Comparison of ENCODE assay signal across 23 cellular contexts in genomic region chr15:54506977-54507524, GRCh38.
"Had no signal": no experiment of that assay in that cellular context is flagged by ENCODE, and none has a peak within 500 bp of the region (broad histone marks: within the 10 kb centered on the region; RNA-seq: fewer than 3 reads in every experiment).

No MANE protein-coding gene starts in this region.

- H3K27me3 ChIP-seq: colonic mucosa, heart left ventricle, spleen had no signal

- H3K4me1 Mint-ChIP-seq: memory B cell; naive B cell; nephron; stimulated activated naive B cell treated with anti-CD40 and anti-IgM and Interleukin-4, amounts not matched to agents 10 μg/mL and 1 μg/mL and 100 μg/mL, for 72 hours; stimulated activated naive CD8-positive, alpha-beta T cell treated with anti-CD3 and anti-CD28 coated beads, Interleukin-15, amount 100 ng/mL, for 72 hours had no signal

- H3K27me3 Mint-ChIP-seq: memory B cell; naive B cell; progenitor cell of endocrine pancreas; stimulated activated naive B cell treated with anti-CD40 and anti-IgM and Interleukin-4, amounts not matched to agents 10 μg/mL and 1 μg/mL and 100 μg/mL, for 72 hours had no signal

- H3K27ac Mint-ChIP-seq: memory B cell; naive B cell; nephron; progenitor cell of endocrine pancreas; stimulated activated naive B cell treated with anti-CD40 and anti-IgM and Interleukin-4, amounts not matched to agents 10 μg/mL and 1 μg/mL and 100 μg/mL, for 72 hours; stimulated activated naive CD8-positive, alpha-beta T cell treated with anti-CD3 and anti-CD28 coated beads, Interleukin-15, amount 100 ng/mL, for 72 hours had no signal

- H3K27ac ChIP-seq: colonic mucosa, heart left ventricle, pancreas, right lobe of liver, spleen, thoracic aorta had no signal

- H3K36me3 Mint-ChIP-seq: memory B cell; naive B cell; stimulated activated naive B cell treated with anti-CD40 and anti-IgM and Interleukin-4, amounts not matched to agents 10 μg/mL and 1 μg/mL and 100 μg/mL, for 72 hours had no signal

- ATAC-seq: heart left ventricle; pancreas; right lobe of liver; stimulated activated naive B cell treated with anti-CD40 and anti-IgM and Interleukin-4, amounts not matched to agents 10 μg/mL and 1 μg/mL and 100 μg/mL, for 72 hours; stimulated activated naive CD8-positive, alpha-beta T cell treated with anti-CD3 and anti-CD28 coated beads, Interleukin-15, amount 100 ng/mL, for 72 hours had no signal

- DNase-seq: colonic mucosa; dermis blood vessel endothelial cell; erythroblast; heart left ventricle; hippocampal formation; kidney glomerular epithelial cell; midbrain; naive B cell; occipital lobe; pancreas; retina; right lobe of liver; spleen; stimulated activated CD4-positive, alpha-beta T cell treated with anti-CD3 and anti-CD28 coated beads, Interleukin-15, amount 100 ng/mL, for 24 hours; stimulated activated CD4-positive, alpha-beta T cell treated with anti-CD3 and anti-CD28 coated beads, Interleukin-2, amount 100 ng/mL, for 24 hours; stimulated activated CD4-positive, alpha-beta T cell treated with anti-CD3 and anti-CD28 coated beads, Interleukin-4, amount 100 ng/mL, for 4 hours; stimulated activated naive B cell treated with anti-CD40 and anti-IgM and Interleukin-4, amounts not matched to agents 10 μg/mL and 1 μg/mL and 100 μg/mL, for 72 hours; stimulated activated naive CD8-positive, alpha-beta T cell treated with anti-CD3 and anti-CD28 coated beads, Interleukin-15, amount 100 ng/mL, for 72 hours; trophoblast cell had no signal

- H3K36me3 ChIP-seq: colonic mucosa, heart left ventricle, pancreas, right lobe of liver, spleen, thoracic aorta had no signal

- H3K9me3 ChIP-seq: colonic mucosa, heart left ventricle, pancreas, right lobe of liver, spleen, thoracic aorta had no signal

- H3K9me3 Mint-ChIP-seq: memory B cell; naive B cell; nephron; stimulated activated naive B cell treated with anti-CD40 and anti-IgM and Interleukin-4, amounts not matched to agents 10 μg/mL and 1 μg/mL and 100 μg/mL, for 72 hours; stimulated activated naive CD8-positive, alpha-beta T cell treated with anti-CD3 and anti-CD28 coated beads, Interleukin-15, amount 100 ng/mL, for 72 hours had no signal

- H3K4me3 ChIP-seq: colonic mucosa, heart left ventricle, pancreas, right lobe of liver, spleen, thoracic aorta had no signal

- H3K4me1 ChIP-seq: colonic mucosa, heart left ventricle, right lobe of liver, spleen had no signal

- H3K4me3 Mint-ChIP-seq: memory B cell; naive B cell; nephron; stimulated activated naive B cell treated with anti-CD40 and anti-IgM and Interleukin-4, amounts not matched to agents 10 μg/mL and 1 μg/mL and 100 μg/mL, for 72 hours; stimulated activated naive CD8-positive, alpha-beta T cell treated with anti-CD3 and anti-CD28 coated beads, Interleukin-15, amount 100 ng/mL, for 72 hours had no signal
